In genomic region chr12:109264095-109264942, GRCh38 we compare ENCODE assay signal across 1 cellular context.
TF ChIP-seq lines count a peak whose summit lies in the region.

No MANE protein-coding gene starts in this region.

TF ChIP-seq in HEK293, 187 proteins besides CTCF, POLR2A, EP300 and RAD21 (continued from another document):
- no peak for TF ChIP-seq KLF17 (tag by site-specific recombination; IDR thresholded peaks at IDR 0.05)
- TF ChIP-seq EGR2 (tag by site-specific recombination; IDR thresholded peaks at IDR 0.05; ENCODE audit: low read depth), result peak; percentile 63; the same call in 1 of the 2 replicates
- 0 out of 2 replicates have a peak, but pooled peaks have one; percentile 22 for TF ChIP-seq WT1 (tag by site-specific recombination; IDR thresholded peaks at IDR 0.05)
- TF ChIP-seq ZNF211 (tag by site-specific recombination; IDR thresholded peaks at IDR 0.05; ENCODE audit: low read depth), result no peak
- TF ChIP-seq, protein P1, sequence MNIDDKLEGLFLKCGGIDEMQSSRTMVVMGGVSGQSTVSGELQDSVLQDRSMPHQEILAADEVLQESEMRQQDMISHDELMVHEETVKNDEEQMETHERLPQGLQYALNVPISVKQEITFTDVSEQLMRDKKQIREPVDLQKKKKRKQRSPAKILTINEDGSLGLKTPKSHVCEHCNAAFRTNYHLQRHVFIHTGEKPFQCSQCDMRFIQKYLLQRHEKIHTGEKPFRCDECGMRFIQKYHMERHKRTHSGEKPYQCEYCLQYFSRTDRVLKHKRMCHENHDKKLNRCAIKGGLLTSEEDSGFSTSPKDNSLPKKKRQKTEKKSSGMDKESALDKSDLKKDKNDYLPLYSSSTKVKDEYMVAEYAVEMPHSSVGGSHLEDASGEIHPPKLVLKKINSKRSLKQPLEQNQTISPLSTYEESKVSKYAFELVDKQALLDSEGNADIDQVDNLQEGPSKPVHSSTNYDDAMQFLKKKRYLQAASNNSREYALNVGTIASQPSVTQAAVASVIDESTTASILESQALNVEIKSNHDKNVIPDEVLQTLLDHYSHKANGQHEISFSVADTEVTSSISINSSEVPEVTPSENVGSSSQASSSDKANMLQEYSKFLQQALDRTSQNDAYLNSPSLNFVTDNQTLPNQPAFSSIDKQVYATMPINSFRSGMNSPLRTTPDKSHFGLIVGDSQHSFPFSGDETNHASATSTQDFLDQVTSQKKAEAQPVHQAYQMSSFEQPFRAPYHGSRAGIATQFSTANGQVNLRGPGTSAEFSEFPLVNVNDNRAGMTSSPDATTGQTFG (tag by site-specific recombination; IDR thresholded peaks at IDR 0.05; ENCODE audit: borderline replicate concordance), result no peak
- TF ChIP-seq ZBTB21 (tag by site-specific recombination; IDR thresholded peaks at IDR 0.05), result 0 out of 2 replicates have a peak, but pooled peaks have one; percentile 23
- no peak for TF ChIP-seq ZSCAN23 (tag by site-specific recombination; IDR thresholded peaks at IDR 0.05)
- TF ChIP-seq ZNF660 (tag by site-specific recombination; IDR thresholded peaks at IDR 0.05), result 0 out of 2 replicates have a peak, but pooled peaks have one; percentile 22
- no peak for TF ChIP-seq ZNF398 (tag by site-specific recombination; IDR thresholded peaks at IDR 0.05)
- no peak for TF ChIP-seq OVOL3 (tag by site-specific recombination; IDR thresholded peaks at IDR 0.05)
- no peak for TF ChIP-seq ZNF146 (tag by site-specific recombination; IDR thresholded peaks at IDR 0.05)
- TF ChIP-seq ZNF549 (tag by site-specific recombination; IDR thresholded peaks at IDR 0.05), result no peak
- TF ChIP-seq ZBTB8A (tag by site-specific recombination; IDR thresholded peaks at IDR 0.05), result peak; percentile 26; the same call in 1 of the 2 replicates
- TF ChIP-seq SP7 (tag by site-specific recombination; IDR thresholded peaks at IDR 0.05), result no peak; the same call in 1 of the 2 replicates
- no peak for TF ChIP-seq ZNF266 (tag by site-specific recombination; IDR thresholded peaks at IDR 0.05; ENCODE audit: low read depth)
- no peak for TF ChIP-seq ZBTB10 (tag by site-specific recombination; IDR thresholded peaks at IDR 0.05)
- TF ChIP-seq ZNF600 (tag by site-specific recombination; IDR thresholded peaks at IDR 0.05), result peak; percentile 88
- TF ChIP-seq PRDM1 (tag by site-specific recombination; IDR thresholded peaks at IDR 0.05), result no peak
- no peak for TF ChIP-seq SCRT1 (tag by site-specific recombination; IDR thresholded peaks at IDR 0.05; ENCODE audit: borderline replicate concordance)
- TF ChIP-seq KLF8 (tag by site-specific recombination; IDR thresholded peaks at IDR 0.05), result peak; percentile 67
- 0 out of 2 replicates have a peak, but pooled peaks have one; percentile 11 for TF ChIP-seq SP2 (tag by site-specific recombination; IDR thresholded peaks at IDR 0.05)
- TF ChIP-seq PRDM6 (tag by site-specific recombination; IDR thresholded peaks at IDR 0.05), result no peak
- TF ChIP-seq ZNF488 (tag by site-specific recombination; IDR thresholded peaks at IDR 0.05), result no peak
- no peak for TF ChIP-seq ZNF416 (tag by site-specific recombination; IDR thresholded peaks at IDR 0.05)
- peak; percentile 47; the same call in 1 of the 2 replicates for TF ChIP-seq ZNF629 (tag by site-specific recombination; IDR thresholded peaks at IDR 0.05)
- TF ChIP-seq SALL2 (tag by site-specific recombination; IDR thresholded peaks at IDR 0.05; ENCODE audit: borderline replicate concordance), result no peak
